Comparison of ENCODE assay signal across 15 cellular contexts in the genomic region with DNA sequence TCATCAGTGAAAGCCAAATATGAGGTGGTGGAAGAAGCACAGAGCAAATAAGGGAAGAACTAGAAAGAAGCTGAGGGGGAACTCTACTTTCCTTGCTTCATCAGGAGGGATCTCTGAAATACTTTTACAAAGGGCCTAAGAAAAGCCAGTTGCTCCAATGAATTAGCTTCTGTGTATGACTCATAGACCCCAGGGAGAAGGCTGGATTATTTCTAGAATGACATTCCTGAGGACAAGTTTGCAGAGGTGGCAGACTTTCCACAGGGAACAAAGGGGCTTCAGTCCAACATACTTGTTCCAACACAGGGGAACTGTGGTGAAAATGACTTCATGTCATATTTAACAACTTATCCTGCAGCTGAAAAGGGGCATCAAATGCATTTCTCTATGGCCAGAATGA. TPM values are rescaled to one million over a fixed set of nuclear protein-coding genes. Genes with fewer than 3 reads are reported as not detected.
DNase-seq lines count a peak whose midpoint lies in the region; ATAC-seq and TF ChIP-seq lines count a peak whose summit lies in the region.
"Had no signal": no experiment of that assay in that cellular context is flagged by ENCODE, and none has a peak within 500 bp of the region (broad histone marks: within the 10 kb centered on the region; RNA-seq: fewer than 3 reads in every experiment).

No MANE protein-coding gene starts in this region.

- H3K36me3 Mint-ChIP-seq in activated CD8-positive, alpha-beta memory T cell treated with anti-CD3 and anti-CD28 coated beads, Interleukin-2, amount 10 ng/mL, durations not matched to agents 7 days and 5 days: no peaks in the 10 kb centered on the region

- intact Hi-C loops in esophagus muscularis mucosa (cut with DNase I): no loop called here

- no peak for TF ChIP-seq POLR2A in esophagus muscularis mucosa (IDR thresholded peaks at IDR 0.05; ENCODE audit: low read depth)

- TF ChIP-seq CTCF in foreskin keratinocyte (conservative IDR thresholded peaks at IDR 0.05) (no peak), thoracic aorta (IDR thresholded peaks at IDR 0.05) (no peak), esophagus muscularis mucosa (IDR thresholded peaks at IDR 0.05) (no peak)

- no peak for ATAC-seq in activated CD8-positive, alpha-beta memory T cell treated with anti-CD3 and anti-CD28 coated beads, Interleukin-2, amount 10 ng/mL, durations not matched to agents 7 days and 5 days
- ATAC-seq in foreskin keratinocyte (peak; percentile 25), thoracic aorta (ENCODE audit: insufficient number of reproducible peaks, low FRiP score, low read depth) (peak; percentile 72), GM18520 (IDR thresholded peaks at IDR 0.05; ENCODE audit: unreplicated experiment) (no peak)

- H3K4me1 Mint-ChIP-seq in activated CD8-positive, alpha-beta memory T cell treated with anti-CD3 and anti-CD28 coated beads, Interleukin-2, amount 10 ng/mL, durations not matched to agents 7 days and 5 days: peaks cover 41% of the 10 kb centered on the region

- no peak for DNase-seq in activated CD8-positive, alpha-beta memory T cell treated with anti-CD3 and anti-CD28 coated beads, Interleukin-2, amount 10 ng/mL, durations not matched to agents 7 days and 5 days
- no peak for DNase-seq in activated CD8-positive, alpha-beta memory T cell treated with anti-CD3 and anti-CD28 coated beads, Interleukin-2, amount 50 U/mL, for 4 hours
- DNase-seq in SW480 (ENCODE audit: low spot score) (peak; percentile 84), foreskin keratinocyte (no peak), thoracic aorta (ENCODE audit: low spot score) (no peak), esophagus muscularis mucosa (ENCODE audit: extremely low spot score) (no peak)
- no peak for DNase-seq in central memory CD4-positive, alpha-beta T cell
- DNase-seq: activated CD8-positive, alpha-beta memory T cell treated with anti-CD3 and anti-CD28 coated beads, Interleukin-2, amount 50 U/mL, for 48 hours; erythroblast; NCI-H1930; OCI-M1 had no signal

- no peaks in the 10 kb centered on the region for H3K9me3 ChIP-seq in thoracic aorta
- H3K9me3 ChIP-seq in esophagus muscularis mucosa: no peaks in the 10 kb centered on the region

- H3K27ac ChIP-seq in foreskin keratinocyte (no peak overlapping the region), thoracic aorta (peak overlapping the region in 1 of 2 donors; percentile 50), esophagus muscularis mucosa (replicated peaks in 1 of 4) (no peak overlapping the region)

- no peak overlapping the region for H3K4me3 ChIP-seq in thoracic aorta
- H3K4me3 ChIP-seq in esophagus muscularis mucosa: no peak overlapping the region

- H3K4me1 ChIP-seq in foreskin keratinocyte (no peaks in the 10 kb centered on the region), thoracic aorta (ENCODE audit: control insufficient read depth in 1 of 2, low read depth in 2 of 2) (peaks cover 0 to 14% of the 10 kb centered on the region in 2 donors), esophagus muscularis mucosa (peaks cover 0 to 5% (median 0%) of the 10 kb centered on the region in 4 donors)

- no peak for TF ChIP-seq EP300 in esophagus muscularis mucosa (IDR thresholded peaks at IDR 0.05)

- H3K27ac Mint-ChIP-seq in activated CD8-positive, alpha-beta memory T cell treated with anti-CD3 and anti-CD28 coated beads, Interleukin-2, amount 10 ng/mL, durations not matched to agents 7 days and 5 days: peak overlapping the region; percentile 14

- H3K4me3 Mint-ChIP-seq in activated CD8-positive, alpha-beta memory T cell treated with anti-CD3 and anti-CD28 coated beads, Interleukin-2, amount 10 ng/mL, durations not matched to agents 7 days and 5 days: no peak overlapping the region

- no peaks in the 10 kb centered on the region for H3K9me3 Mint-ChIP-seq in activated CD8-positive, alpha-beta memory T cell treated with anti-CD3 and anti-CD28 coated beads, Interleukin-2, amount 10 ng/mL, durations not matched to agents 7 days and 5 days (ENCODE audit: low read depth)
- H3K9me3 Mint-ChIP-seq: stimulated activated naive CD8-positive, alpha-beta T cell treated with anti-CD3 and anti-CD28 coated beads, Interleukin-15, amount 100 ng/mL, for 72 hours had no signal

- H3K27me3 ChIP-seq in foreskin keratinocyte (no peaks in the 10 kb centered on the region), thoracic aorta (replicated peaks; ENCODE audit: insufficient read depth) (no peaks in the 10 kb centered on the region), esophagus muscularis mucosa (peaks cover 0 to 6% (median 0%) of the 10 kb centered on the region in 4 donors)

- CTCF ChIA-PET in activated CD8-positive, alpha-beta memory T cell treated with anti-CD3 and anti-CD28 coated beads, Interleukin-2, amount 10 ng/mL, durations not matched to agents 7 days and 5 days (lab: Charles Lee): interaction anchor here (0.8 to 10.6 kb wide), 9 partner anchors 10 to 192 kb away, joined by 3 to 124 read pairs (median 5); partner anchors contain the start of genes AUP1, CCDC142, DOK1 and HTRA2

- no peaks in the 10 kb centered on the region for H3K27me3 Mint-ChIP-seq in activated CD8-positive, alpha-beta memory T cell treated with anti-CD3 and anti-CD28 coated beads, Interleukin-2, amount 10 ng/mL, durations not matched to agents 7 days and 5 days
- H3K27me3 Mint-ChIP-seq: stimulated activated naive CD8-positive, alpha-beta T cell treated with anti-CD3 and anti-CD28 coated beads, Interleukin-15, amount 100 ng/mL, for 72 hours had no signal

- H3K36me3 ChIP-seq in thoracic aorta (no peaks in the 10 kb centered on the region), esophagus muscularis mucosa (no peaks in the 10 kb centered on the region)

RNA-seq across cellular contexts. Expression of gene DOK1, which starts 29.0 kb away (rescaled TPM):
- total RNA-seq in activated CD8-positive, alpha-beta memory T cell treated with anti-CD3 and anti-CD28 coated beads, Interleukin-2, amount 10 ng/mL, durations not matched to agents 7 days and 5 days: 10 to 100 TPM; 47.1 to 52.1 TPM
- total RNA-seq in foreskin keratinocyte (4.3 and 4.5 TPM in 2 replicates), thoracic aorta (10 to 100 TPM; 17.6 to 23.1 TPM), esophagus muscularis mucosa (10 to 100 TPM; 11.9 to 26.5 (median 19.3) TPM)
- polyA plus RNA-seq in foreskin keratinocyte: 5.4 and 6.1 TPM in 2 replicates

RNA-seq across cellular contexts. Expression of gene LOXL3, which starts 29.8 kb away (rescaled TPM):
- total RNA-seq in activated CD8-positive, alpha-beta memory T cell treated with anti-CD3 and anti-CD28 coated beads, Interleukin-2, amount 10 ng/mL, durations not matched to agents 7 days and 5 days: 1 to 10 TPM in 1 of 2 experiments, under 1 TPM in 1; 0.76 to 1.8 TPM
- total RNA-seq in foreskin keratinocyte (1.4 and 1.9 TPM in 2 replicates), thoracic aorta (10 to 100 TPM; 16.6 to 24.9 TPM), esophagus muscularis mucosa (1 to 10 TPM; 7.1 to 8.6 (median 7.7) TPM)
- polyA plus RNA-seq in foreskin keratinocyte: 1.2 and 1.8 TPM in 2 replicates

RNA-seq across cellular contexts. Expression of gene HTRA2, which starts 53.8 kb away (rescaled TPM):
- total RNA-seq in activated CD8-positive, alpha-beta memory T cell treated with anti-CD3 and anti-CD28 coated beads, Interleukin-2, amount 10 ng/mL, durations not matched to agents 7 days and 5 days: 10 to 100 TPM; 52.2 to 87.2 TPM
- total RNA-seq in foreskin keratinocyte (35.6 and 37.1 TPM in 2 replicates), thoracic aorta (10 to 100 TPM; 34.9 to 35.6 TPM), esophagus muscularis mucosa (10 to 100 TPM; 29.7 to 37.9 (median 31.9) TPM)
- polyA plus RNA-seq in foreskin keratinocyte: 39.8 and 40.3 TPM in 2 replicates

RNA-seq across cellular contexts. Expression of gene AUP1, which starts 54.0 kb away (rescaled TPM):
- total RNA-seq in activated CD8-positive, alpha-beta memory T cell treated with anti-CD3 and anti-CD28 coated beads, Interleukin-2, amount 10 ng/mL, durations not matched to agents 7 days and 5 days: 100 to 1,000 TPM; 140 to 158 TPM
- total RNA-seq in foreskin keratinocyte (138 and 144 TPM in 2 replicates), thoracic aorta (100 to 1,000 TPM in 1 of 2 donors, 10 to 100 TPM in 1; 85.5 to 113 TPM), esophagus muscularis mucosa (10 to 100 TPM; 83.6 to 95.1 (median 89.6) TPM)
- 177 and 180 TPM in 2 replicates for polyA plus RNA-seq in foreskin keratinocyte

RNA-seq across cellular contexts. Expression of gene DQX1, which starts 57.5 kb away (rescaled TPM):
- total RNA-seq in activated CD8-positive, alpha-beta memory T cell treated with anti-CD3 and anti-CD28 coated beads, Interleukin-2, amount 10 ng/mL, durations not matched to agents 7 days and 5 days: under 1 TPM; 0.38 to 0.94 TPM
- total RNA-seq in foreskin keratinocyte: 2.5 and 4.2 TPM in 2 replicates
- 2.2 and 3.1 TPM in 2 replicates for polyA plus RNA-seq in foreskin keratinocyte
- 1 to 10 TPM in 1 of 2 donors, not detected in 1; 1.9 TPM for total RNA-seq in thoracic aorta
- not detected for total RNA-seq in esophagus muscularis mucosa
- total RNA-seq: kidney epithelial cell had no signal
- polyA plus RNA-seq: AG04450 had no signal

Comparison
In these comparisons a context has a peak if more than half of its experiments do, and no peak if none do; other contexts are left out.
1. ATAC-seq: peak in foreskin keratinocyte (single experiment) and thoracic aorta (single experiment); none in activated CD8-positive, alpha-beta memory T cell treated with anti-CD3 and anti-CD28 coated beads, Interleukin-2, amount 10 ng/mL, durations not matched to agents 7 days and 5 days (single experiment) and GM18520 (single experiment).